36 cellular contexts compared by ENCODE assay signal in the genomic region with DNA sequence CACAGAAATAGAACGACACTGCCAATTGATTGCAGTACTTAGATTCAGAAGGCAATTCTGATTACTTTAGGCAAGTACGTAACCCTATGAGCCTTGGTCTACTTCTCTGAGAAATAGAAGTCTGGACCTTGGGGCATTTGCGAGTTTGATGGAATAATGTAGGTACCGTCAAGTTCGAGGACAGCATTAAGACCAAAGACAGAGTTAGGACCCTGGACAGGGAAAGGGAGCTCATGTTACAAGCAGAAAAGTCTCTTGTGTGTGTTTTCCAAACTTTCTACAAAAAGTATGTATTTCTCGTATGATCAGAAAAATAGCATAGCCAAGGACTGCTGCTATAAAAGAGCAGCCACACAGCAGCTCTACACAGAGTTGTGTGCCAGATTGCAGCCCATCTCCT.
"Had no signal": no experiment of that assay in that cellular context is flagged by ENCODE, and none has a peak within 500 bp of the region (broad histone marks: within the 10 kb centered on the region; RNA-seq: fewer than 3 reads in every experiment).

No MANE protein-coding gene starts in this region.

- H3K4me1 Mint-ChIP-seq: activated naive CD4-positive, alpha-beta T cell treated with anti-CD3 and anti-CD28 coated beads, Interleukin-2, amount 10 ng/mL, durations not matched to agents 7 days and 5 days; activated naive CD8-positive, alpha-beta T cell treated with anti-CD3 and anti-CD28 coated beads for 36 hours; activated naive CD8-positive, alpha-beta T cell treated with anti-CD3 and anti-CD28 coated beads, Interleukin-2, amount 50 U/mL, for 24 hours; activated T-helper 17 cell treated with anti-CD3 and anti-CD28 coated beads, Interleukin-2, amount 50 U/mL, for 72 hours; brain had no signal

- H3K27ac Mint-ChIP-seq: activated naive CD4-positive, alpha-beta T cell treated with anti-CD3 and anti-CD28 coated beads for 36 hours; activated naive CD4-positive, alpha-beta T cell treated with anti-CD3 and anti-CD28 coated beads, Interleukin-2, amount 10 ng/mL, durations not matched to agents 7 days and 5 days; activated naive CD4-positive, alpha-beta T cell treated with anti-CD3 and anti-CD28 coated beads, Interleukin-2, amount 50 U/mL, for 24 hours; activated naive CD4-positive, alpha-beta T cell treated with anti-CD3 and anti-CD28 coated beads, Interleukin-2, amount 50 U/mL, for 72 hours; activated naive CD8-positive, alpha-beta T cell; activated naive CD8-positive, alpha-beta T cell treated with anti-CD3 and anti-CD28 coated beads for 36 hours; activated naive CD8-positive, alpha-beta T cell treated with anti-CD3 and anti-CD28 coated beads, Interleukin-2, amount 10 ng/mL, durations not matched to agents 7 days and 5 days; activated naive CD8-positive, alpha-beta T cell treated with anti-CD3 and anti-CD28 coated beads, Interleukin-2, amount 50 U/mL, for 24 hours; activated T-cell treated with anti-CD3 and anti-CD28 coated beads, Interleukin-2, amount 50 U/mL, for 72 hours; activated T-helper 1 cell treated with anti-CD3 and anti-CD28 coated beads, Interleukin-12 subunit alpha, Interleukin-12 subunit beta, Interleukin-2, Interleukin-4 antibody, amounts not matched to agents 30 ng/mL and 10 ng/mL and 1 ng/mL, durations not matched to agents 14 hours and 24 hours and 36 hours; activated T-helper 17 cell treated with anti-CD3 and anti-CD28 coated beads, Interleukin-2, amount 50 U/mL, for 72 hours; activated T-helper 2 cell treated with anti-CD3 and anti-CD28 coated beads, Interferon-gamma antibody, Interleukin-2, Interleukin-4, amounts not matched to agents 10 μg/mL and 5 μg/mL and 100 μg/mL, durations not matched to agents 14 hours and 24 hours and 36 hours; brain had no signal

- H3K27ac ChIP-seq: adrenal gland, ascending aorta, body of pancreas, brain microvascular endothelial cell, breast epithelium, cardiac muscle cell had no signal

- H3K9me3 Mint-ChIP-seq: activated naive CD4-positive, alpha-beta T cell treated with anti-CD3 and anti-CD28 coated beads, Interleukin-2, amount 50 U/mL, for 24 hours; activated T-cell treated with anti-CD3 and anti-CD28 coated beads, Interleukin-2, amount 50 U/mL, for 4 hours; activated T-cell treated with anti-CD3 and anti-CD28 coated beads, Interleukin-2, amount 50 U/mL, for 72 hours; activated T-helper 1 cell treated with anti-CD3 and anti-CD28 coated beads, Interleukin-12 subunit alpha, Interleukin-12 subunit beta, Interleukin-2, Interleukin-4 antibody, amounts not matched to agents 30 ng/mL and 10 ng/mL and 1 ng/mL, durations not matched to agents 14 hours and 24 hours and 36 hours; activated T-helper 17 cell treated with anti-CD3 and anti-CD28 coated beads, Interleukin-2, amount 50 U/mL, for 72 hours; central memory CD8-positive, alpha-beta T cell had no signal

- H3K36me3 ChIP-seq: brain microvascular endothelial cell had no signal

- H3K27me3 ChIP-seq: adrenal gland, ascending aorta, body of pancreas, brain microvascular endothelial cell, breast epithelium, cardiac muscle cell had no signal

- H3K27me3 Mint-ChIP-seq: activated naive CD4-positive, alpha-beta T cell treated with anti-CD3 and anti-CD28 coated beads, Interleukin-2, amount 10 ng/mL, durations not matched to agents 7 days and 5 days; activated naive CD4-positive, alpha-beta T cell treated with anti-CD3 and anti-CD28 coated beads, Interleukin-2, amount 50 U/mL, for 24 hours; activated naive CD8-positive, alpha-beta T cell; activated naive CD8-positive, alpha-beta T cell treated with anti-CD3 and anti-CD28 coated beads for 36 hours; activated naive CD8-positive, alpha-beta T cell treated with anti-CD3 and anti-CD28 coated beads, Interleukin-2, amount 10 ng/mL, durations not matched to agents 7 days and 5 days; activated naive CD8-positive, alpha-beta T cell treated with anti-CD3 and anti-CD28 coated beads, Interleukin-2, amount 50 U/mL, for 24 hours; activated T-helper 17 cell treated with anti-CD3 and anti-CD28 coated beads, Interleukin-2, amount 50 U/mL, for 72 hours; central memory CD8-positive, alpha-beta T cell had no signal

- H3K4me1 ChIP-seq: adrenal gland, ascending aorta, body of pancreas, breast epithelium had no signal

- ATAC-seq: activated naive CD4-positive, alpha-beta T cell treated with anti-CD3 and anti-CD28 coated beads, Interleukin-2, amount 50 U/mL, for 72 hours; activated naive CD8-positive, alpha-beta T cell treated with anti-CD3 and anti-CD28 coated beads, Interleukin-2, amount 50 U/mL, for 24 hours; activated T-cell treated with anti-CD3 and anti-CD28 coated beads, Interleukin-2, amount 50 U/mL, for 4 hours; activated T-cell treated with anti-CD3 and anti-CD28 coated beads, Interleukin-2, amount 50 U/mL, for 72 hours; activated T-helper 17 cell treated with anti-CD3 and anti-CD28 coated beads, Interleukin-2, amount 50 U/mL, for 72 hours; body of pancreas had no signal

- DNase-seq: activated effector memory CD4-positive, alpha-beta T cell treated with anti-CD3 and anti-CD28 coated beads, Interleukin-2, amount 50 U/mL, for 16 hours; activated effector memory CD4-positive, alpha-beta T cell treated with Interleukin-2 at 50 U/mL for 16 hours; activated gamma-delta T cell; activated gamma-delta T cell treated with Interleukin-2 at 50 U/mL for 16 hours; activated naive CD4-positive, alpha-beta T cell; activated naive CD4-positive, alpha-beta T cell treated with anti-CD3 and anti-CD28 coated beads for 36 hours; activated naive CD4-positive, alpha-beta T cell treated with anti-CD3 and anti-CD28 coated beads, Interleukin-2, amount 10 ng/mL, durations not matched to agents 7 days and 5 days; activated naive CD4-positive, alpha-beta T cell treated with anti-CD3 and anti-CD28 coated beads, Interleukin-2, amount 50 U/mL, for 16 hours; activated naive CD4-positive, alpha-beta T cell treated with Interleukin-2 at 50 U/mL for 16 hours; activated naive CD8-positive, alpha-beta T cell treated with anti-CD3 and anti-CD28 coated beads for 36 hours; activated naive CD8-positive, alpha-beta T cell treated with anti-CD3 and anti-CD28 coated beads, Interleukin-2, amount 10 ng/mL, durations not matched to agents 7 days and 5 days; activated naive CD8-positive, alpha-beta T cell treated with anti-CD3 and anti-CD28 coated beads, Interleukin-2, amount 50 U/mL, for 24 hours; activated T-cell treated with anti-CD3 and anti-CD28 coated beads, Interleukin-2, amount 50 U/mL, for 4 hours; activated T-cell treated with anti-CD3 and anti-CD28 coated beads, Interleukin-2, amount 50 U/mL, for 48 hours; activated T-cell treated with anti-CD3 and anti-CD28 coated beads, Interleukin-2, amount 50 U/mL, for 72 hours; adrenal gland; amniotic stem cell; amygdala; anterior cingulate cortex; aorta; body of pancreas; brain microvascular endothelial cell; caudate nucleus; central memory CD4-positive, alpha-beta T cell; cerebellar nuclear complex had no signal

- H3K36me3 Mint-ChIP-seq: activated naive CD4-positive, alpha-beta T cell treated with anti-CD3 and anti-CD28 coated beads, Interleukin-2, amount 10 ng/mL, durations not matched to agents 7 days and 5 days had no signal

- H3K4me3 ChIP-seq: adrenal gland, ascending aorta, body of pancreas, breast epithelium, cardiac muscle cell had no signal

- H3K9me3 ChIP-seq: adrenal gland, body of pancreas had no signal

- H3K4me3 Mint-ChIP-seq: activated naive CD4-positive, alpha-beta T cell treated with anti-CD3 and anti-CD28 coated beads for 36 hours; activated naive CD4-positive, alpha-beta T cell treated with anti-CD3 and anti-CD28 coated beads, Interleukin-2, amount 10 ng/mL, durations not matched to agents 7 days and 5 days; activated naive CD4-positive, alpha-beta T cell treated with anti-CD3 and anti-CD28 coated beads, Interleukin-2, amount 50 U/mL, for 24 hours; activated naive CD8-positive, alpha-beta T cell; activated naive CD8-positive, alpha-beta T cell treated with anti-CD3 and anti-CD28 coated beads for 36 hours; activated naive CD8-positive, alpha-beta T cell treated with anti-CD3 and anti-CD28 coated beads, Interleukin-2, amount 10 ng/mL, durations not matched to agents 7 days and 5 days; activated naive CD8-positive, alpha-beta T cell treated with anti-CD3 and anti-CD28 coated beads, Interleukin-2, amount 50 U/mL, for 24 hours; activated T-cell treated with anti-CD3 and anti-CD28 coated beads, Interleukin-2, amount 50 U/mL, for 4 hours; activated T-cell treated with anti-CD3 and anti-CD28 coated beads, Interleukin-2, amount 50 U/mL, for 72 hours; activated T-helper 1 cell treated with anti-CD3 and anti-CD28 coated beads, Interleukin-12 subunit alpha, Interleukin-12 subunit beta, Interleukin-2, Interleukin-4 antibody, amounts not matched to agents 30 ng/mL and 10 ng/mL and 1 ng/mL, durations not matched to agents 14 hours and 24 hours and 36 hours; activated T-helper 17 cell treated with anti-CD3 and anti-CD28 coated beads, Interleukin-2, amount 50 U/mL, for 72 hours; brain; central memory CD8-positive, alpha-beta T cell had no signal
